8 cellular contexts compared by ENCODE assay signal in the genomic region with DNA sequence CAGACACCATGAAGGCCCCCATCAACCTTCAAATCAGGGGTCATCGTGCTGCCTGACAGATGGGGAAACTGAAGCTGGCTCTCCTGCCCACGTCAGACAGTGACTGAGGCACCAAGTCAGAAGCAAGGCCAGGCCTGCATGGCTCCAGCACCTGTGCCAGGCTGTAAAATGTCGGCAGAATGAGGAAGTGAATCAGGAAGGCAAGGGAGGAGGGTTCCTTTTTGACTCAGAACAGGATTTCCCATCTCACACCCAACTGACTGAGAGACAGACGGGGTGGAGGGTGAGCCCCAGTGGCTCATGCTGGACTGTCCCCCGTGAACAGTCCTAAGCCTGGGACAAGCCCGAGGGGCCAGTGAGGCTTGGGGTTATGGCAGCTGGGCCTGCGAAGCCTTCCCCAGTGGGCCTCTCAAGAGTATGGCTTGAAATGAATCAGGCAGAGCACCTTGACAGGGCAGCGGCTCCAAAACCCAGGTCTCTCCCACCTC. TPM values are rescaled to one million over a fixed set of nuclear protein-coding genes. Genes with fewer than 3 reads are reported as not detected.
DNase-seq lines count a peak whose midpoint lies in the region; ATAC-seq, FAIRE-seq and TF ChIP-seq lines count a peak whose summit lies in the region.

No MANE protein-coding gene starts in this region.

- POLR2A ChIA-PET in activated naive CD8-positive, alpha-beta T cell treated with anti-CD3 and anti-CD28 coated beads, Interleukin-2, amount 10 ng/mL, durations not matched to agents 7 days and 5 days (lab: Charles Lee), result interaction anchor here (1.4 to 1.7 kb wide), 3 partner anchors 13 to 32 kb away, joined by 4 to 7 read pairs (median 5); no protein-coding TSS in a partner anchor

- peaks cover 36% of the 10 kb centered on the region for H3K4me1 Mint-ChIP-seq in activated naive CD8-positive, alpha-beta T cell treated with anti-CD3 and anti-CD28 coated beads, Interleukin-2, amount 10 ng/mL, durations not matched to agents 7 days and 5 days

- TF ChIP-seq CTCF in pancreas (IDR thresholded peaks at IDR 0.05) (no peak), foreskin fibroblast (IDR thresholded peaks at IDR 0.05; ENCODE audit: low read depth, low read length) (no peak)

- no peaks in the 10 kb centered on the region for H3K9me3 ChIP-seq in pancreas

- no peak for DNase-seq in HTR-8/SVneo (ENCODE audit: insufficient read length, low spot score)
- no peak for DNase-seq in activated naive CD8-positive, alpha-beta T cell treated with anti-CD3 and anti-CD28 coated beads, Interleukin-2, amount 10 ng/mL, durations not matched to agents 7 days and 5 days
- no peak for DNase-seq in pancreas
- DNase-seq in HuH-7.5 (ENCODE audit: low spot score), result no peak
- no peak for DNase-seq in foreskin fibroblast
- DNase-seq in NCI-H1105 (lab: John Stamatoyannopoulos, UW), result no peak

- peak; percentile 13 for FAIRE-seq in HTR-8/SVneo (lab: Jason Lieb, UNC)
- FAIRE-seq in pancreas (lab: Jason Lieb, UNC), result no peak

- no peaks in the 10 kb centered on the region for H3K27me3 Mint-ChIP-seq in activated naive CD8-positive, alpha-beta T cell treated with anti-CD3 and anti-CD28 coated beads, Interleukin-2, amount 10 ng/mL, durations not matched to agents 7 days and 5 days

- H3K36me3 Mint-ChIP-seq in activated naive CD8-positive, alpha-beta T cell treated with anti-CD3 and anti-CD28 coated beads, Interleukin-2, amount 10 ng/mL, durations not matched to agents 7 days and 5 days, result peaks cover 37% of the 10 kb centered on the region

- intact Hi-C loops in pancreas (cut with DNase I), result no loop called here

- WGBS in pancreas, 2 donors, result 83 to 88% methylated on average over 8 of the region's 8 CpGs

- H3K27ac ChIP-seq in pancreas, result no peak overlapping the region

- peaks cover 1% of the 10 kb centered on the region for H3K9me3 Mint-ChIP-seq in activated naive CD8-positive, alpha-beta T cell treated with anti-CD3 and anti-CD28 coated beads, Interleukin-2, amount 10 ng/mL, durations not matched to agents 7 days and 5 days

- no peaks in the 10 kb centered on the region for H3K27me3 ChIP-seq in pancreas

- no peaks in the 10 kb centered on the region for H3K4me1 ChIP-seq in pancreas

- peak; percentile 89 for ATAC-seq in GM18502 (IDR thresholded peaks at IDR 0.05; ENCODE audit: poor library complexity, unreplicated experiment)
- ATAC-seq in GM21515 (IDR thresholded peaks at IDR 0.05; ENCODE audit: unreplicated experiment), result peak; percentile 79
- peak; percentile 57 for ATAC-seq in activated naive CD8-positive, alpha-beta T cell treated with anti-CD3 and anti-CD28 coated beads, Interleukin-2, amount 10 ng/mL, durations not matched to agents 7 days and 5 days (ENCODE audit: low read depth)
- peak in 3 of 4 donors; percentile 9 to 56 (median 55) for ATAC-seq in pancreas

- H3K4me3 ChIP-seq in pancreas, result no peak overlapping the region
- no peak overlapping the region for H3K4me3 ChIP-seq in foreskin fibroblast (ENCODE audit: low read depth in 1 of 2, low read length in 2 of 2)

- H3K36me3 ChIP-seq in pancreas, result no peaks in the 10 kb centered on the region

- peak overlapping the region; percentile 46 for H3K4me3 Mint-ChIP-seq in activated naive CD8-positive, alpha-beta T cell treated with anti-CD3 and anti-CD28 coated beads, Interleukin-2, amount 10 ng/mL, durations not matched to agents 7 days and 5 days

- H3K27ac Mint-ChIP-seq in activated naive CD8-positive, alpha-beta T cell treated with anti-CD3 and anti-CD28 coated beads, Interleukin-2, amount 10 ng/mL, durations not matched to agents 7 days and 5 days, result peak overlapping the region; percentile 89

RNA-seq across cellular contexts. Expression of a gene that starts 20.9 kb away (rescaled TPM):
- 10 to 100 TPM; 79.0 to 79.1 TPM for total RNA-seq in activated naive CD8-positive, alpha-beta T cell treated with anti-CD3 and anti-CD28 coated beads, Interleukin-2, amount 10 ng/mL, durations not matched to agents 7 days and 5 days
- total RNA-seq in pancreas, result 1 to 10 TPM in 5 of 6 donors, under 1 TPM in 1; 0.98 to 4.5 (median 2.5) TPM
- polyA plus RNA-seq in pancreas, result 1 to 10 TPM in 1 of 2 donors, under 1 TPM in 1; 0.54 to 1.5 TPM

RNA-seq across cellular contexts. Expression of a gene that starts 39.3 kb away (rescaled TPM):
- total RNA-seq in activated naive CD8-positive, alpha-beta T cell treated with anti-CD3 and anti-CD28 coated beads, Interleukin-2, amount 10 ng/mL, durations not matched to agents 7 days and 5 days, result 10 to 100 TPM; 33.8 to 34.7 TPM
- 10 to 100 TPM in 4 of 6 donors, 1 to 10 TPM in 2; 8.8 to 16.6 (median 12.8) TPM for total RNA-seq in pancreas
- polyA plus RNA-seq in pancreas, result 10 to 100 TPM; 15.1 to 22.9 TPM

Comparison
In these comparisons a context has a peak if more than half of its experiments do, and no peak if none do; other contexts are left out.
1. RNA of a gene that starts 20.9 kb away (total RNA-seq): 79.0 to 79.1 TPM in activated naive CD8-positive, alpha-beta T cell treated with anti-CD3 and anti-CD28 coated beads, Interleukin-2, amount 10 ng/mL, durations not matched to agents 7 days and 5 days; 0.98 to 4.5 TPM in pancreas; every median in the first group is over 10 times any median in the second.
2. Peak in every context shown above with its lines, with median percentiles within 50 percentile points of each other: ATAC-seq.